Comparison of ENCODE assay signal across 8 cellular contexts in genomic region chr9:128685636-128686489, GRCh38. TPM values are rescaled to one million over a fixed set of nuclear protein-coding genes. Genes with fewer than 3 reads are reported as not detected.
DNase-seq lines count a peak whose midpoint lies in the region; ATAC-seq and TF ChIP-seq lines count a peak whose summit lies in the region.

No MANE protein-coding gene starts in this region.

- peaks cover 59% of the 10 kb centered on the region for H3K4me1 ChIP-seq in CD4-positive, CD25-positive, alpha-beta regulatory T cell (ENCODE audit: control insufficient read depth, insufficient read depth, low read length, poor library complexity, severe bottlenecking)
- H3K4me1 ChIP-seq in adrenal gland (replicated peaks in 1 of 2) (peaks cover 17 to 23% of the 10 kb centered on the region in 2 donors), mucosa of stomach (ENCODE audit: control insufficient read depth, insufficient read depth, low read length) (peaks cover 44% of the 10 kb centered on the region)

- peaks cover 4% of the 10 kb centered on the region for H3K36me3 Mint-ChIP-seq in CD4-positive, CD25-positive, alpha-beta regulatory T cell

- peaks cover 5% of the 10 kb centered on the region for H3K27me3 Mint-ChIP-seq in CD4-positive, CD25-positive, alpha-beta regulatory T cell

- no peaks in the 10 kb centered on the region for H3K9me3 Mint-ChIP-seq in CD4-positive, CD25-positive, alpha-beta regulatory T cell

- no peaks in the 10 kb centered on the region for H3K9me3 ChIP-seq in CD4-positive, CD25-positive, alpha-beta regulatory T cell (ENCODE audit: control insufficient read depth in 2 of 2, low read length in 2 of 2)
- H3K9me3 ChIP-seq in adrenal gland (replicated peaks in 1 of 3), result no peaks in the 10 kb centered on the region
- H3K9me3 ChIP-seq in mucosa of stomach (ENCODE audit: control insufficient read depth, low read length), result no peaks in the 10 kb centered on the region

- no peak for TF ChIP-seq CTCF in adrenal gland (IDR thresholded peaks at IDR 0.05)

- H3K27me3 ChIP-seq in CD4-positive, CD25-positive, alpha-beta regulatory T cell (ENCODE audit: control insufficient read depth, insufficient read depth, low read length), result no peaks in the 10 kb centered on the region
- H3K27me3 ChIP-seq in adrenal gland (no peaks in the 10 kb centered on the region), mucosa of stomach (ENCODE audit: control insufficient read depth, insufficient read depth, low read length) (no peaks in the 10 kb centered on the region)

- DNase-seq in CD4-positive, CD25-positive, alpha-beta regulatory T cell, result peak in 2 of 3 donors; percentile 39 to 79
- DNase-seq in NOMO-1 (lab: John Stamatoyannopoulos, UW; ENCODE audit: unreplicated experiment in 2 of 2) (peak; percentile 33 to 35), adrenal gland (no peak), COLO829 (ENCODE audit: low spot score) (no peak), KG1 (lab: John Stamatoyannopoulos, UW) (no peak), putamen (ENCODE audit: low spot score) (no peak)

- peak overlapping the region; percentile 93 to 100 (median 98) for H3K4me3 Mint-ChIP-seq in CD4-positive, CD25-positive, alpha-beta regulatory T cell

- peak overlapping the region; percentile 92 for H3K4me3 ChIP-seq in CD4-positive, CD25-positive, alpha-beta regulatory T cell (ENCODE audit: low read depth, low read length)
- no peak overlapping the region for H3K4me3 ChIP-seq in adrenal gland
- peak overlapping the region; percentile 42 for H3K4me3 ChIP-seq in mucosa of stomach (ENCODE audit: low read length)

- H3K9ac ChIP-seq in mucosa of stomach (ENCODE audit: low read length), result peak overlapping the region; percentile 72

- intact Hi-C loops in adrenal gland (cut with DNase I), result no loop called here

- no peak for TF ChIP-seq POLR2A in adrenal gland (IDR thresholded peaks at IDR 0.05)

- H3K4me1 Mint-ChIP-seq in CD4-positive, CD25-positive, alpha-beta regulatory T cell, result peaks cover 13 to 67% (median 42%) of the 10 kb centered on the region in 4 donors

- H3K36me3 ChIP-seq in CD4-positive, CD25-positive, alpha-beta regulatory T cell (ENCODE audit: control insufficient read depth, insufficient read depth, low read length), result no peaks in the 10 kb centered on the region
- H3K36me3 ChIP-seq in adrenal gland (replicated peaks in 1 of 2), result no peaks in the 10 kb centered on the region
- no peaks in the 10 kb centered on the region for H3K36me3 ChIP-seq in mucosa of stomach (ENCODE audit: control insufficient read depth, insufficient read depth, low read length)

- peak overlapping the region; percentile 94 to 100 (median 97) for H3K27ac Mint-ChIP-seq in CD4-positive, CD25-positive, alpha-beta regulatory T cell

- 59 to 75% (median 64%) methylated on average over 17 of the region's 17 CpGs for WGBS in adrenal gland, 4 donors

- peak overlapping the region; percentile 83 for H3K27ac ChIP-seq in CD4-positive, CD25-positive, alpha-beta regulatory T cell (ENCODE audit: insufficient read depth, low read length, poor library complexity, severe bottlenecking)
- peak overlapping the region in 3 of 5 donors; percentile 57 to 89 (median 73) for H3K27ac ChIP-seq in adrenal gland

- peak; percentile 13 to 16 for ATAC-seq in CD4-positive, CD25-positive, alpha-beta regulatory T cell (ENCODE audit: low read depth in 2 of 2)
- no peak for ATAC-seq in GM21737 (IDR thresholded peaks at IDR 0.05; ENCODE audit: unreplicated experiment)

RNA-seq across cellular contexts. Expression of gene SET, which starts 3.2 kb away (rescaled TPM):
- total RNA-seq in CD4-positive, CD25-positive, alpha-beta regulatory T cell, result 226 TPM
- 100 to 1,000 TPM; 123 to 200 (median 154) TPM for polyA plus RNA-seq in CD4-positive, CD25-positive, alpha-beta regulatory T cell
- 100 to 1,000 TPM; 122 to 285 (median 184) TPM for total RNA-seq in adrenal gland
- 100 to 1,000 TPM in 2 of 3 donors, 10 to 100 TPM in 1; 62.1 to 352 (median 105) TPM for polyA plus RNA-seq in adrenal gland

RNA-seq across cellular contexts. Expression of gene PKN3, which starts 16.4 kb away (rescaled TPM):
- 2.6 TPM for total RNA-seq in CD4-positive, CD25-positive, alpha-beta regulatory T cell
- under 1 TPM in 3 of 4 donors, not detected in 1; 0.69 to 0.96 (median 0.70) TPM for polyA plus RNA-seq in CD4-positive, CD25-positive, alpha-beta regulatory T cell
- 1 to 10 TPM; 1.6 to 6.3 (median 4.1) TPM for total RNA-seq in adrenal gland
- 1 to 10 TPM in 2 of 3 donors, under 1 TPM in 1; 0.90 to 8.6 (median 8.1) TPM for polyA plus RNA-seq in adrenal gland

RNA-seq across cellular contexts. Expression of gene DYNC2I2, which starts 29.2 kb away (rescaled TPM):
- total RNA-seq in CD4-positive, CD25-positive, alpha-beta regulatory T cell, result 3.6 TPM
- polyA plus RNA-seq in CD4-positive, CD25-positive, alpha-beta regulatory T cell, result 10 to 100 TPM in 1 of 4 donors, 1 to 10 TPM in 3; 2.3 to 10.2 (median 5.1) TPM
- total RNA-seq in adrenal gland, result 100 to 1,000 TPM in 2 of 8 donors, 10 to 100 TPM in 6; 23.1 to 192 (median 83.2) TPM
- polyA plus RNA-seq in adrenal gland, result 100 to 1,000 TPM in 1 of 3 donors, 10 to 100 TPM in 1, 1 to 10 TPM in 1; 7.5 to 119 (median 91.6) TPM

RNA-seq across cellular contexts. Expression of gene ZDHHC12, which starts 38.1 kb away (rescaled TPM):
- total RNA-seq in CD4-positive, CD25-positive, alpha-beta regulatory T cell, result 25.1 TPM
- polyA plus RNA-seq in CD4-positive, CD25-positive, alpha-beta regulatory T cell, result 10 to 100 TPM; 49.4 to 59.8 (median 54.3) TPM
- 10 to 100 TPM; 15.5 to 97.4 (median 29.0) TPM for total RNA-seq in adrenal gland
- 10 to 100 TPM in 2 of 3 donors, 1 to 10 TPM in 1; 1.6 to 64.8 (median 33.1) TPM for polyA plus RNA-seq in adrenal gland

Comparison
In these comparisons a context has a peak if more than half of its experiments do, and no peak if none do; other contexts are left out.
1. DNase-seq: peak in CD4-positive, CD25-positive, alpha-beta regulatory T cell (2 of 3) and NOMO-1 (2 of 2); none in adrenal gland (0 of 7), COLO829 (single experiment), KG1 (single experiment) and putamen (single experiment).
2. H3K4me3 ChIP-seq: peak in CD4-positive, CD25-positive, alpha-beta regulatory T cell (single experiment) and mucosa of stomach (single experiment); none in adrenal gland (0 of 4).